In genomic region chr5:123036391-123037103, GRCh38 we compare ENCODE assay signal across 1 cellular context.
TF ChIP-seq lines count a peak whose summit lies in the region.

PPIC (minus strand) TSS chr5:123036725; CDS start chr5:123036625, 100 bp downstream.

TF ChIP-seq in HepG2, 621 proteins besides CTCF, POLR2A, EP300 and RAD21 (continued from another document and continues in another):
- TF ChIP-seq NR0B2 (CRISPR knock-in tag; IDR thresholded peaks at IDR 0.05) = no peak
- TF ChIP-seq NFE2L1 (CRISPR knock-in tag; IDR thresholded peaks at IDR 0.05; ENCODE audit: borderline replicate concordance) = no peak
- no peak for TF ChIP-seq ZNF142 (CRISPR knock-in tag; IDR thresholded peaks at IDR 0.05)
- no peak for TF ChIP-seq GATAD2A (CRISPR knock-in tag; IDR thresholded peaks at IDR 0.05)
- peak; percentile 58; the same call in 1 of the 2 replicates for TF ChIP-seq ZFX (CRISPR knock-in tag; IDR thresholded peaks at IDR 0.05; ENCODE audit: low read depth)
- TF ChIP-seq FIP1L1 (IDR thresholded peaks at IDR 0.05; ENCODE audit: borderline replicate concordance, insufficient read depth, low read depth, low read length) = no peak
- no peak for TF ChIP-seq RXRB (CRISPR knock-in tag; IDR thresholded peaks at IDR 0.05; ENCODE audit: borderline replicate concordance)
- peak; percentile 83 for TF ChIP-seq ZNF501 (CRISPR knock-in tag; IDR thresholded peaks at IDR 0.05)
- no peak for TF ChIP-seq ARID3A (IDR thresholded peaks at IDR 0.05; ENCODE audit: low read depth, low read length)
- no peak for TF ChIP-seq FOXK1 (CRISPR knock-in tag; IDR thresholded peaks at IDR 0.05; ENCODE audit: borderline replicate concordance, low read depth)
- no peak for TF ChIP-seq BRF2 (CRISPR knock-in tag; IDR thresholded peaks at IDR 0.05)
- 0 out of 2 replicates have a peak, but pooled peaks have one; percentile 14 for TF ChIP-seq ETV6 (CRISPR knock-in tag; conservative IDR thresholded peaks at IDR 0.05)
- no peak for TF ChIP-seq SMYD3 (CRISPR knock-in tag; IDR thresholded peaks at IDR 0.05)
- no peak; the same call in 1 of the 2 replicates for TF ChIP-seq EEA1 (CRISPR knock-in tag; IDR thresholded peaks at IDR 0.05; ENCODE audit: borderline replicate concordance)
- no peak for TF ChIP-seq KAT8 (CRISPR knock-in tag; IDR thresholded peaks at IDR 0.05)
- peak; percentile 60; the same call in 1 of the 2 replicates for TF ChIP-seq ZNF143 (CRISPR knock-in tag; IDR thresholded peaks at IDR 0.05)
- no peak for TF ChIP-seq ZNF790 (CRISPR knock-in tag; IDR thresholded peaks at IDR 0.05; ENCODE audit: borderline replicate concordance)
- no peak for TF ChIP-seq SRY (CRISPR knock-in tag; IDR thresholded peaks at IDR 0.05)
- 0 out of 2 replicates have a peak, but pooled peaks have one; percentile 54 for TF ChIP-seq ZBTB34 (CRISPR knock-in tag; IDR thresholded peaks at IDR 0.05)
- peak; percentile 66; the same call in 1 of the 2 replicates for TF ChIP-seq GABPB1 (CRISPR knock-in tag; IDR thresholded peaks at IDR 0.05)
- no peak for TF ChIP-seq HOMEZ (CRISPR knock-in tag; IDR thresholded peaks at IDR 0.05; ENCODE audit: low read depth)
- TF ChIP-seq TEF (CRISPR knock-in tag; IDR thresholded peaks at IDR 0.05) = 0 out of 2 replicates have a peak, but pooled peaks have one; percentile 54
- peak; percentile 64; the same call in 1 of the 2 replicates for TF ChIP-seq ZNF607 (CRISPR knock-in tag; IDR thresholded peaks at IDR 0.05; ENCODE audit: borderline replicate concordance)
- TF ChIP-seq ZNF691 (CRISPR knock-in tag; IDR thresholded peaks at IDR 0.05; ENCODE audit: borderline replicate concordance, low read depth) = no peak
- peak; percentile 73 for TF ChIP-seq ZNF687 (CRISPR knock-in tag; IDR thresholded peaks at IDR 0.05)
- no peak for TF ChIP-seq RNF2 (conservative IDR thresholded peaks at IDR 0.05; ENCODE audit: low read depth)
- no peak for TF ChIP-seq ZNF180 (CRISPR knock-in tag; IDR thresholded peaks at IDR 0.05; ENCODE audit: borderline replicate concordance, low read depth)
- 0 out of 2 replicates have a peak, but pooled peaks have one; percentile 9 for TF ChIP-seq TMF1 (CRISPR knock-in tag; IDR thresholded peaks at IDR 0.05; ENCODE audit: low read depth)
- TF ChIP-seq PREB (CRISPR knock-in tag; IDR thresholded peaks at IDR 0.05) = no peak
- peak; percentile 57; the same call in 1 of the 2 replicates for TF ChIP-seq SPEN (CRISPR knock-in tag; IDR thresholded peaks at IDR 0.05; ENCODE audit: low read depth)
- TF ChIP-seq NFE2 (CRISPR knock-in tag; IDR thresholded peaks at IDR 0.05) = no peak
- no peak for TF ChIP-seq PPARG (CRISPR knock-in tag; conservative IDR thresholded peaks at IDR 0.05)
- TF ChIP-seq ZNF558 (CRISPR knock-in tag; IDR thresholded peaks at IDR 0.05; ENCODE audit: borderline replicate concordance) = no peak
- peak; percentile 71 for TF ChIP-seq SAP130 (CRISPR knock-in tag; IDR thresholded peaks at IDR 0.05; ENCODE audit: low read depth)
- no peak for TF ChIP-seq NBN (conservative IDR thresholded peaks at IDR 0.05)
- TF ChIP-seq ZNF674 (CRISPR knock-in tag; IDR thresholded peaks at IDR 0.05; ENCODE audit: low read depth) = no peak
- 0 out of 2 replicates have a peak, but pooled peaks have one; percentile 36 for TF ChIP-seq THRA (CRISPR knock-in tag; IDR thresholded peaks at IDR 0.05; ENCODE audit: borderline replicate concordance)
